In the genomic region with DNA sequence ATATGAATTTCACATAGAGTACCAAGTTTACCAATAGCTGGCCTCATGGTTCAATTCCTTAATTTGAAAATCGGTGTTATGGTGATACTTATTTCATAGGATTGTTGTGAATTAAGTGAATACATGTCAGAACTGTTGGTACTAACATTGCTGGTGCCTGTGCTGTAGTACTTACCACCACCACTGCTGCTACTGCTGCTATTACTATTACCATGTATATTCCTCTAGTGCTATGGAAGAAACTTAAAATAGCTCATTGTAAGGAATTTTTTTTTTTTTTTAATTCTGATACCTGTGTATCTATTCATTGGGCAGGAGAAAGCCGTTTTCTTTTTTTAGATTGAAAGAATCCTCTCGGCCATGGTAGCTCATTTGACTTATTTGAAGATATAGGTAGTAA, we compare ENCODE assay signal across 13 cellular contexts. TPM values are rescaled to one million over a fixed set of nuclear protein-coding genes. Genes with fewer than 3 reads are reported as not detected.
A peak's percentile ranks its signal among the peaks of the same experiment; 100 is the strongest.
DNase-seq lines count a peak whose midpoint lies in the region; ATAC-seq and TF ChIP-seq lines count a peak whose summit lies in the region.
"Had no signal": no experiment of that assay in that cellular context is flagged by ENCODE, and none has a peak within 500 bp of the region (broad histone marks: within the 10 kb centered on the region; RNA-seq: fewer than 3 reads in every experiment).

No MANE protein-coding gene starts in this region.

- 88% methylated on average over 3 of the region's 3 CpGs for WGBS in esophagus muscularis mucosa

- intact Hi-C loops in activated T-helper 1 cell treated with anti-CD3 and anti-CD28 coated beads, Interleukin-12 subunit alpha, Interleukin-12 subunit beta, Interleukin-2, Interleukin-4 antibody, amounts not matched to agents 30 ng/mL and 10 ng/mL and 1 ng/mL, durations not matched to agents 14 hours and 24 hours and 36 hours (cut with micrococcal nuclease): loop anchor here (5.0 kb wide), 3 partner anchors 194 to 319 kb away; a partner anchor contains a TSS
- intact Hi-C loops in natural killer cell (cut with micrococcal nuclease) (loop anchor here (5.0 kb wide), 1 partner anchor 41 kb away; no protein-coding TSS in a partner anchor), esophagus muscularis mucosa (cut with DNase I) (loop anchor here (5.0 kb wide), 2 partner anchors 39 to 41 kb away; a partner anchor contains a TSS)

- peak; percentile 1 for DNase-seq in NCI-H2227 treated with DMSO at 0.1 percent for 48 hours (lab: John Stamatoyannopoulos, UW)
- no peak for DNase-seq in NCI-H2227 (lab: John Stamatoyannopoulos, UW; ENCODE audit: unreplicated experiment)
- no peak for DNase-seq in activated T-helper 1 cell treated with anti-CD3 and anti-CD28 coated beads, Interleukin-12 subunit alpha, Interleukin-12 subunit beta, Interleukin-2, Interleukin-4 antibody, amounts not matched to agents 30 ng/mL and 10 ng/mL and 1 ng/mL, durations not matched to agents 14 hours and 24 hours and 36 hours (ENCODE audit: low spot score)
- DNase-seq in natural killer cell: no peak
- DNase-seq in mesenteric fat pad (ENCODE audit: low spot score): no peak
- no peak for DNase-seq in NCI-H1436 treated with DMSO at 0.1 percent for 48 hours (lab: John Stamatoyannopoulos, UW)
- DNase-seq in esophagus muscularis mucosa (ENCODE audit: extremely low spot score): no peak
- DNase-seq: effector memory CD4-positive, alpha-beta T cell; NCI-H187 had no signal

- H3K9me3 ChIP-seq in esophagus muscularis mucosa: no peaks in the 10 kb centered on the region
- H3K9me3 ChIP-seq: A549, ascending aorta had no signal

- peaks cover 34 to 46% (median 39%) of the 10 kb centered on the region in 4 donors for H3K4me1 ChIP-seq in esophagus muscularis mucosa

- peak; percentile 17; the same call in 1 of the 2 replicates for TF ChIP-seq CTCF in GM12874 (IDR thresholded peaks at IDR 0.05; ENCODE audit: insufficient read depth, low read depth, low read length)
- no peak for TF ChIP-seq CTCF in natural killer cell (IDR thresholded peaks at IDR 0.05)
- TF ChIP-seq CTCF in esophagus muscularis mucosa (IDR thresholded peaks at IDR 0.05): peak in 1 of 3 experiments; percentile 29

- H3K4me3 ChIP-seq in esophagus muscularis mucosa: no peak overlapping the region
- H3K4me3 ChIP-seq: A549, ascending aorta had no signal

- H3K27me3 ChIP-seq in esophagus muscularis mucosa: no peaks in the 10 kb centered on the region
- H3K27me3 ChIP-seq: ascending aorta had no signal

- no peak for TF ChIP-seq EP300 in esophagus muscularis mucosa (IDR thresholded peaks at IDR 0.05)

- peak overlapping the region; percentile 20 for H3K4me3 Mint-ChIP-seq in activated T-helper 1 cell treated with anti-CD3 and anti-CD28 coated beads, Interleukin-12 subunit alpha, Interleukin-12 subunit beta, Interleukin-2, Interleukin-4 antibody, amounts not matched to agents 30 ng/mL and 10 ng/mL and 1 ng/mL, durations not matched to agents 14 hours and 24 hours and 36 hours
- H3K4me3 Mint-ChIP-seq in natural killer cell: peak overlapping the region; percentile 42
- H3K4me3 Mint-ChIP-seq: mesothelial cell of epicardium had no signal

- no peaks in the 10 kb centered on the region for H3K9me3 Mint-ChIP-seq in activated T-helper 1 cell treated with anti-CD3 and anti-CD28 coated beads, Interleukin-12 subunit alpha, Interleukin-12 subunit beta, Interleukin-2, Interleukin-4 antibody, amounts not matched to agents 30 ng/mL and 10 ng/mL and 1 ng/mL, durations not matched to agents 14 hours and 24 hours and 36 hours
- H3K9me3 Mint-ChIP-seq in natural killer cell: no peaks in the 10 kb centered on the region
- H3K9me3 Mint-ChIP-seq: mesothelial cell of epicardium had no signal

- peaks cover 49% of the 10 kb centered on the region for H3K4me1 Mint-ChIP-seq in activated T-helper 1 cell treated with anti-CD3 and anti-CD28 coated beads, Interleukin-12 subunit alpha, Interleukin-12 subunit beta, Interleukin-2, Interleukin-4 antibody, amounts not matched to agents 30 ng/mL and 10 ng/mL and 1 ng/mL, durations not matched to agents 14 hours and 24 hours and 36 hours (ENCODE audit: low read depth)
- H3K4me1 Mint-ChIP-seq in natural killer cell: peaks cover 52 to 63% of the 10 kb centered on the region in 2 donors

- peaks cover 0 to 16% (median 9%) of the 10 kb centered on the region in 4 donors for H3K36me3 ChIP-seq in esophagus muscularis mucosa

- peak overlapping the region; percentile 65 for H3K27ac Mint-ChIP-seq in activated T-helper 1 cell treated with anti-CD3 and anti-CD28 coated beads, Interleukin-12 subunit alpha, Interleukin-12 subunit beta, Interleukin-2, Interleukin-4 antibody, amounts not matched to agents 30 ng/mL and 10 ng/mL and 1 ng/mL, durations not matched to agents 14 hours and 24 hours and 36 hours
- H3K27ac Mint-ChIP-seq in natural killer cell: peak overlapping the region; percentile 87 to 90
- H3K27ac Mint-ChIP-seq: mesothelial cell of epicardium had no signal

- no peak for TF ChIP-seq POLR2A in esophagus muscularis mucosa (IDR thresholded peaks at IDR 0.05; ENCODE audit: low read depth)

- peaks cover 6% of the 10 kb centered on the region for H3K27me3 Mint-ChIP-seq in activated T-helper 1 cell treated with anti-CD3 and anti-CD28 coated beads, Interleukin-12 subunit alpha, Interleukin-12 subunit beta, Interleukin-2, Interleukin-4 antibody, amounts not matched to agents 30 ng/mL and 10 ng/mL and 1 ng/mL, durations not matched to agents 14 hours and 24 hours and 36 hours (ENCODE audit: insufficient read depth)
- H3K27me3 Mint-ChIP-seq in natural killer cell (ENCODE audit: low read depth in 2 of 2): no peaks in the 10 kb centered on the region

- H3K27ac ChIP-seq in esophagus muscularis mucosa (replicated peaks in 1 of 4): no peak overlapping the region
- H3K27ac ChIP-seq: A549, ascending aorta had no signal

- H3K36me3 Mint-ChIP-seq in activated T-helper 1 cell treated with anti-CD3 and anti-CD28 coated beads, Interleukin-12 subunit alpha, Interleukin-12 subunit beta, Interleukin-2, Interleukin-4 antibody, amounts not matched to agents 30 ng/mL and 10 ng/mL and 1 ng/mL, durations not matched to agents 14 hours and 24 hours and 36 hours (ENCODE audit: low read depth): peaks cover 5% of the 10 kb centered on the region
- no peaks in the 10 kb centered on the region for H3K36me3 Mint-ChIP-seq in natural killer cell

- no peak for ATAC-seq in natural killer cell
- ATAC-seq: A549 had no signal

RNA-seq across cellular contexts. Expression of a gene that starts 3.6 kb away (rescaled TPM):
- total RNA-seq in activated T-helper 1 cell treated with anti-CD3 and anti-CD28 coated beads, Interleukin-12 subunit alpha, Interleukin-12 subunit beta, Interleukin-2, Interleukin-4 antibody, amounts not matched to agents 30 ng/mL and 10 ng/mL and 1 ng/mL, durations not matched to agents 14 hours and 24 hours and 36 hours: 59.0 and 77.2 TPM in 2 replicates
- total RNA-seq in natural killer cell (10 to 100 TPM; 58.0 to 75.6 (median 72.2) TPM), mesenteric fat pad (66.3 TPM), esophagus muscularis mucosa (100 to 1,000 TPM in 2 of 4 donors, 10 to 100 TPM in 2; 57.7 to 111 (median 85.6) TPM)

RNA-seq across cellular contexts. Expression of a gene that starts 16.6 kb away (rescaled TPM):
- 44.7 and 45.2 TPM in 2 replicates for total RNA-seq in activated T-helper 1 cell treated with anti-CD3 and anti-CD28 coated beads, Interleukin-12 subunit alpha, Interleukin-12 subunit beta, Interleukin-2, Interleukin-4 antibody, amounts not matched to agents 30 ng/mL and 10 ng/mL and 1 ng/mL, durations not matched to agents 14 hours and 24 hours and 36 hours
- total RNA-seq in natural killer cell: 10 to 100 TPM; 51.2 to 58.5 (median 57.6) TPM
- total RNA-seq in mesenteric fat pad: 24.3 TPM
- 10 to 100 TPM; 45.7 to 76.7 (median 69.8) TPM for total RNA-seq in esophagus muscularis mucosa

RNA-seq across cellular contexts. Expression of a gene that starts 37.8 kb away (rescaled TPM):
- 50.0 and 57.8 TPM in 2 replicates for total RNA-seq in activated T-helper 1 cell treated with anti-CD3 and anti-CD28 coated beads, Interleukin-12 subunit alpha, Interleukin-12 subunit beta, Interleukin-2, Interleukin-4 antibody, amounts not matched to agents 30 ng/mL and 10 ng/mL and 1 ng/mL, durations not matched to agents 14 hours and 24 hours and 36 hours
- 10 to 100 TPM; 68.1 to 90.5 (median 90.3) TPM for total RNA-seq in natural killer cell
- 48.0 TPM for total RNA-seq in mesenteric fat pad
- 100 to 1,000 TPM in 1 of 4 donors, 10 to 100 TPM in 3; 34.6 to 160 (median 55.2) TPM for total RNA-seq in esophagus muscularis mucosa
